8 cellular contexts compared by ENCODE assay signal in the genomic region with DNA sequence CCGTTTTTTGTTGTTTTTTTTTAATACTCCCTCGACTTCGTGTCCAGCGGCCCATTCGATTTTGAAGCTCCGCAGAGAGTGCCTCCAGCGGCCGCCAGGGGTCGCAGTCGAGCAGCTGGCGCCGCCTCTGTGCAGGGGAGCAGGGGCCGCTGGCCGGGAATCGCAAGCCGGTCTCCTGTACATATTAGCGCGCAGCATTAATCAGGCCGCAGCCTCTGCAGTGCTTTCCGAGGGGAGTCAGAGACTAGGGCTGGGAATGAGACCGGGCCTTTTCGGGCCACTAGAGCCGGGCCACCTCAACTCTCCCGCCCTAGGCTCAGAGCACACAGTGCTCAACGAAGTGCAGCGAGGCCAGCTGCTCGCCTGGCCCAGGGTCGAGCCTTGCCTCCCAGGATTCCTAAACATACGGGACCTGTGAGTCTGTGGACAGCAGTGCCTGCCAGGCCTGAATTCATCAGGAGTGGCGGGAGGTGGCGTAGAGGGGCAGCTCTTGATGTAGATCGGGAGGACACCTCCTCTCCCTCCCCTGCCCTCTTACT.
A peak's percentile ranks its signal among the peaks of the same experiment; 100 is the strongest.
DNase-seq lines count a peak whose midpoint lies in the region; ATAC-seq and TF ChIP-seq lines count a peak whose summit lies in the region.

No MANE protein-coding gene starts in this region.

- peak; percentile 35 to 44 for DNase-seq in NOMO-1 (lab: John Stamatoyannopoulos, UW; ENCODE audit: unreplicated experiment in 2 of 2)
- DNase-seq in NOMO-1 treated with dmso at 0.1 percent for 144 hours (lab: John Stamatoyannopoulos, UW; ENCODE audit: unreplicated experiment), result no peak
- DNase-seq in OCI-LY7 (ENCODE audit: low spot score), result peak; percentile 15
- peak; percentile 32 for DNase-seq in activated T-helper 1 cell treated with anti-CD3 and anti-CD28 coated beads, Interleukin-12 subunit alpha, Interleukin-12 subunit beta, Interleukin-2, Interleukin-4 antibody, amounts not matched to agents 30 ng/mL and 10 ng/mL and 1 ng/mL, durations not matched to agents 14 hours and 24 hours and 36 hours (ENCODE audit: low spot score)
- DNase-seq in fibroblast of the aortic adventitia (ENCODE audit: low read depth), result peak; percentile 66
- DNase-seq in stimulated activated naive CD8-positive, alpha-beta T cell treated with anti-CD3 and anti-CD28 coated beads, Interleukin-15, amount 100 ng/mL, for 72 hours, result peak; percentile 61

- H3K9me2 ChIP-seq in OCI-LY7 (ENCODE audit: insufficient read depth, low read length), result no peaks in the 10 kb centered on the region

- H3K27me3 Mint-ChIP-seq in activated T-helper 1 cell treated with anti-CD3 and anti-CD28 coated beads, Interleukin-12 subunit alpha, Interleukin-12 subunit beta, Interleukin-2, Interleukin-4 antibody, amounts not matched to agents 30 ng/mL and 10 ng/mL and 1 ng/mL, durations not matched to agents 14 hours and 24 hours and 36 hours (ENCODE audit: insufficient read depth), result peaks cover 18% of the 10 kb centered on the region
- H3K27me3 Mint-ChIP-seq in stimulated activated naive CD8-positive, alpha-beta T cell treated with anti-CD3 and anti-CD28 coated beads, Interleukin-15, amount 100 ng/mL, for 72 hours, result peaks cover 40% of the 10 kb centered on the region

- no peak overlapping the region for H2AFZ ChIP-seq in OCI-LY7 (ENCODE audit: low read length)
- peak overlapping the region; percentile 79 for H2AFZ ChIP-seq in neuron (ENCODE audit: low read depth, low read length)

- H3K4me1 ChIP-seq in OCI-LY7 (ENCODE audit: insufficient read depth, low read length, poor library complexity, severe bottlenecking) (no peaks in the 10 kb centered on the region), neuron (ENCODE audit: insufficient read depth, low read length) (peaks cover 43% of the 10 kb centered on the region)

- no peaks in the 10 kb centered on the region for H3K36me3 Mint-ChIP-seq in activated T-helper 1 cell treated with anti-CD3 and anti-CD28 coated beads, Interleukin-12 subunit alpha, Interleukin-12 subunit beta, Interleukin-2, Interleukin-4 antibody, amounts not matched to agents 30 ng/mL and 10 ng/mL and 1 ng/mL, durations not matched to agents 14 hours and 24 hours and 36 hours (ENCODE audit: low read depth)

- intact Hi-C loops in OCI-LY7 (cut with micrococcal nuclease; ENCODE audit: unreplicated experiment), result no loop called here
- intact Hi-C loops in activated T-helper 1 cell treated with anti-CD3 and anti-CD28 coated beads, Interleukin-12 subunit alpha, Interleukin-12 subunit beta, Interleukin-2, Interleukin-4 antibody, amounts not matched to agents 30 ng/mL and 10 ng/mL and 1 ng/mL, durations not matched to agents 14 hours and 24 hours and 36 hours (cut with micrococcal nuclease), result loop anchor here (5.0 kb wide), 2 partner anchors 384 to 889 kb away; no protein-coding TSS in a partner anchor

- H3K4me2 ChIP-seq in OCI-LY7 (ENCODE audit: low read length), result no peak overlapping the region

- no peak overlapping the region for H3K4me3 Mint-ChIP-seq in activated T-helper 1 cell treated with anti-CD3 and anti-CD28 coated beads, Interleukin-12 subunit alpha, Interleukin-12 subunit beta, Interleukin-2, Interleukin-4 antibody, amounts not matched to agents 30 ng/mL and 10 ng/mL and 1 ng/mL, durations not matched to agents 14 hours and 24 hours and 36 hours
- H3K4me3 Mint-ChIP-seq in stimulated activated naive CD8-positive, alpha-beta T cell treated with anti-CD3 and anti-CD28 coated beads, Interleukin-15, amount 100 ng/mL, for 72 hours, result no peak overlapping the region

- H3K27ac ChIP-seq in OCI-LY7 (ENCODE audit: low read depth, low read length, poor library complexity, severe bottlenecking), result no peak overlapping the region

- no peaks in the 10 kb centered on the region for H3K9me3 Mint-ChIP-seq in activated T-helper 1 cell treated with anti-CD3 and anti-CD28 coated beads, Interleukin-12 subunit alpha, Interleukin-12 subunit beta, Interleukin-2, Interleukin-4 antibody, amounts not matched to agents 30 ng/mL and 10 ng/mL and 1 ng/mL, durations not matched to agents 14 hours and 24 hours and 36 hours
- H3K9me3 Mint-ChIP-seq in stimulated activated naive CD8-positive, alpha-beta T cell treated with anti-CD3 and anti-CD28 coated beads, Interleukin-15, amount 100 ng/mL, for 72 hours, result no peaks in the 10 kb centered on the region

- H3K36me3 ChIP-seq in OCI-LY7 (ENCODE audit: insufficient read depth, low read length), result no peaks in the 10 kb centered on the region
- no peaks in the 10 kb centered on the region for H3K36me3 ChIP-seq in neuron (ENCODE audit: insufficient read depth, low read length)

- TF ChIP-seq CTCF in OCI-LY7 (conservative IDR thresholded peaks at IDR 0.05; ENCODE audit: low read length) (peak; percentile 88), fibroblast of the aortic adventitia (IDR thresholded peaks at IDR 0.05; ENCODE audit: insufficient read depth, low read length) (peak; percentile 98)

- H3K79me2 ChIP-seq in OCI-LY7 (ENCODE audit: insufficient read depth, low read depth, low read length), result no peaks in the 10 kb centered on the region

- ATAC-seq in HG03342 (IDR thresholded peaks at IDR 0.05; ENCODE audit: unreplicated experiment), result peak; percentile 89
- ATAC-seq in stimulated activated naive CD8-positive, alpha-beta T cell treated with anti-CD3 and anti-CD28 coated beads, Interleukin-15, amount 100 ng/mL, for 72 hours, result peak; percentile 84

- no peak overlapping the region for H3K27ac Mint-ChIP-seq in activated T-helper 1 cell treated with anti-CD3 and anti-CD28 coated beads, Interleukin-12 subunit alpha, Interleukin-12 subunit beta, Interleukin-2, Interleukin-4 antibody, amounts not matched to agents 30 ng/mL and 10 ng/mL and 1 ng/mL, durations not matched to agents 14 hours and 24 hours and 36 hours
- no peak overlapping the region for H3K27ac Mint-ChIP-seq in stimulated activated naive CD8-positive, alpha-beta T cell treated with anti-CD3 and anti-CD28 coated beads, Interleukin-15, amount 100 ng/mL, for 72 hours

- H3K9me3 ChIP-seq in OCI-LY7 (ENCODE audit: low read length) (no peaks in the 10 kb centered on the region), neuron (ENCODE audit: low read length) (no peaks in the 10 kb centered on the region)

- no peaks in the 10 kb centered on the region for H4K20me1 ChIP-seq in OCI-LY7 (ENCODE audit: insufficient read depth, low read length)

- peaks cover 4% of the 10 kb centered on the region for H3K27me3 ChIP-seq in neuron (ENCODE audit: insufficient read depth, low read length)

- CTCF ChIA-PET in OCI-LY7 (lab: Charles Lee; ENCODE audit: unreplicated experiment), result no interaction called here

- no peaks in the 10 kb centered on the region for H3K4me1 Mint-ChIP-seq in activated T-helper 1 cell treated with anti-CD3 and anti-CD28 coated beads, Interleukin-12 subunit alpha, Interleukin-12 subunit beta, Interleukin-2, Interleukin-4 antibody, amounts not matched to agents 30 ng/mL and 10 ng/mL and 1 ng/mL, durations not matched to agents 14 hours and 24 hours and 36 hours (ENCODE audit: low read depth)
- peaks cover 6% of the 10 kb centered on the region for H3K4me1 Mint-ChIP-seq in stimulated activated naive CD8-positive, alpha-beta T cell treated with anti-CD3 and anti-CD28 coated beads, Interleukin-15, amount 100 ng/mL, for 72 hours

- POLR2A ChIA-PET in OCI-LY7 (lab: Charles Lee), result no interaction called here

- no TSS peak for BruUV-seq in OCI-LY7 (replicated peaks; lab: Mats Ljungman, UMichigan)

- H3K4me3 ChIP-seq in OCI-LY7 (ENCODE audit: low read depth, low read length, poor library complexity, severe bottlenecking) (no peak overlapping the region), fibroblast of the aortic adventitia (ENCODE audit: low read depth, low read length) (no peak overlapping the region), neuron (ENCODE audit: low read length) (peak overlapping the region; percentile 44)
